11 cellular contexts compared by ENCODE assay signal in genomic region chr11:75380716-75381420, GRCh38. TPM values are rescaled to one million over a fixed set of nuclear protein-coding genes. Genes with fewer than 3 reads are reported as not detected.
DNase-seq lines count a peak whose midpoint lies in the region; ATAC-seq and TF ChIP-seq lines count a peak whose summit lies in the region.
"Had no signal": no experiment of that assay in that cellular context is flagged by ENCODE, and none has a peak within 500 bp of the region (broad histone marks: within the 10 kb centered on the region; RNA-seq: fewer than 3 reads in every experiment).

No MANE protein-coding gene starts in this region.

- H3K36me3 Mint-ChIP-seq in chondrocyte (ENCODE audit: low read depth): no peaks in the 10 kb centered on the region

- H3K4me1 ChIP-seq in BLaER1: peaks cover 32% of the 10 kb centered on the region
- H3K4me1 ChIP-seq in mucosa of descending colon (ENCODE audit: low read depth): peaks cover 26% of the 10 kb centered on the region

- H3K27ac ChIP-seq in BLaER1 (peak overlapping the region; percentile 46; the same call in 1 of the 2 replicates), KOPT-K1 (ENCODE audit: low read depth, low read length, poor library complexity, severe bottlenecking) (peak overlapping the region; percentile 10), coronary artery (no peak overlapping the region)
- H3K27ac ChIP-seq: SK-N-MC had no signal

- no peak overlapping the region for H3K4me3 Mint-ChIP-seq in chondrocyte (ENCODE audit: unreplicated experiment)

- peak overlapping the region; percentile 76 for H3K27ac Mint-ChIP-seq in chondrocyte (ENCODE audit: unreplicated experiment)

- no peaks in the 10 kb centered on the region for H3K36me3 ChIP-seq in BLaER1
- H3K36me3 ChIP-seq in KOPT-K1 (ENCODE audit: insufficient read depth, low read length): no peaks in the 10 kb centered on the region
- no peaks in the 10 kb centered on the region for H3K36me3 ChIP-seq in mucosa of descending colon (ENCODE audit: low read depth)

- H3K9ac ChIP-seq in BLaER1: 0 out of 2 replicates have a peak overlapping the region, but pooled peaks have one; percentile 19

- ATAC-seq in mucosa of descending colon: peak; percentile 86
- no peak for ATAC-seq in HG03159 (IDR thresholded peaks at IDR 0.05; ENCODE audit: unreplicated experiment)

- intact Hi-C loops in mucosa of descending colon (cut with DNase I, micrococcal nuclease): loop anchor here (5.0 to 10.0 kb wide), 2 partner anchors 54 to 56 kb away; no protein-coding TSS in a partner anchor

- H3K27me3 ChIP-seq in BLaER1: no peaks in the 10 kb centered on the region

- no peaks in the 10 kb centered on the region for H4K20me1 ChIP-seq in BLaER1

- H3K4me3 ChIP-seq in BLaER1: no peak overlapping the region
- H3K4me3 ChIP-seq in mucosa of descending colon: no peak overlapping the region
- H3K4me3 ChIP-seq in coronary artery: no peak overlapping the region
- H3K4me3 ChIP-seq: SK-N-MC had no signal

- no peak for TF ChIP-seq CTCF in chondrocyte (IDR thresholded peaks at IDR 0.05)
- no peak for TF ChIP-seq CTCF in mucosa of descending colon (IDR thresholded peaks at IDR 0.05)
- no peak for TF ChIP-seq CTCF in coronary artery (IDR thresholded peaks at IDR 0.05)

- no peaks in the 10 kb centered on the region for H3K27me3 Mint-ChIP-seq in chondrocyte (ENCODE audit: low read depth)

- no peaks in the 10 kb centered on the region for H3K9me3 ChIP-seq in BLaER1
- H3K9me3 ChIP-seq in KOPT-K1 (ENCODE audit: insufficient read depth, low read length, poor library complexity, severe bottlenecking): no peaks in the 10 kb centered on the region
- no peaks in the 10 kb centered on the region for H3K9me3 ChIP-seq in mucosa of descending colon

- no peaks in the 10 kb centered on the region for H3K9me3 Mint-ChIP-seq in chondrocyte (ENCODE audit: low read depth)

- DNase-seq in chondrocyte (ENCODE audit: low spot score) (no peak), mucosa of descending colon (peak in 2 of 3 donors; percentile 70 to 71), GM19240 (ENCODE audit: insufficient read length, low spot score) (no peak), coronary artery (ENCODE audit: low spot score) (no peak)
- no peak for DNase-seq in stimulated activated CD4-positive, alpha-beta T cell treated with anti-CD3 and anti-CD28 coated beads, Interleukin-12 subunit alpha, Interleukin-12 subunit beta, amount 100 ng/mL, for 4 hours
- DNase-seq: activated naive CD4-positive, alpha-beta T cell treated with anti-CD3 and anti-CD28 coated beads, Interleukin-2, amount 50 U/mL, for 16 hours had no signal

- H3K4me2 ChIP-seq in BLaER1: 0 out of 2 replicates have a peak overlapping the region, but pooled peaks have one; percentile 3

- peaks cover 22% of the 10 kb centered on the region for H3K4me1 Mint-ChIP-seq in chondrocyte (ENCODE audit: low read depth)

RNA-seq across cellular contexts. Expression of gene RPS3, which starts 18.4 kb away (rescaled TPM):
- total RNA-seq in chondrocyte (1,466 to 1,585 TPM (median 1,486 TPM) in 3 replicates), mucosa of descending colon (1,000 to 10,000 TPM; 1,703 to 2,122 (median 2,056) TPM)

RNA-seq across cellular contexts. Expression of gene ARRB1, which starts 29.4 kb away (rescaled TPM):
- total RNA-seq in chondrocyte (14.4 to 19.1 TPM (median 16.6 TPM) in 3 replicates), mucosa of descending colon (100 to 1,000 TPM in 2 of 3 donors, 10 to 100 TPM in 1; 76.7 to 128 (median 121) TPM)

RNA-seq across cellular contexts. Expression of gene KLHL35, which starts 52.1 kb away (rescaled TPM):
- total RNA-seq in chondrocyte (6.3 to 12.5 TPM (median 10.1 TPM) in 3 replicates), mucosa of descending colon (1 to 10 TPM in 1 of 3 donors, under 1 TPM in 2; 0.25 to 1.7 (median 0.49) TPM)
- total RNA-seq: MCF 10A had no signal

Comparison
In these comparisons a context has a peak if more than half of its experiments do, and no peak if none do; other contexts are left out.
1. H3K27ac ChIP-seq: peak in BLaER1 (single experiment) and KOPT-K1 (single experiment); none in coronary artery (0 of 2).
2. DNase-seq: peak in mucosa of descending colon (2 of 3); none in chondrocyte (single experiment), stimulated activated CD4-positive, alpha-beta T cell treated with anti-CD3 and anti-CD28 coated beads, Interleukin-12 subunit alpha, Interleukin-12 subunit beta, amount 100 ng/mL, for 4 hours (single experiment), GM19240 (single experiment) and coronary artery (single experiment).